In genomic region chr15:90866800-90867199, GRCh38 we compare ENCODE assay signal across 1 cellular context.
TF ChIP-seq lines count a peak whose summit lies in the region.

No MANE protein-coding gene starts in this region.

TF ChIP-seq in K562, 482 proteins besides CTCF, POLR2A, EP300 and RAD21:
- TF ChIP-seq NFIX (CRISPR knock-in tag; IDR thresholded peaks at IDR 0.05; ENCODE audit: low read depth) = no peak
- TF ChIP-seq HDGF (IDR thresholded peaks at IDR 0.05) = no peak
- TF ChIP-seq WHSC1 (IDR thresholded peaks at IDR 0.05; ENCODE audit: low read length) = no peak
- no peak for TF ChIP-seq ZC3H11A (IDR thresholded peaks at IDR 0.05; ENCODE audit: low read depth, low read length)
- TF ChIP-seq LARP7 (IDR thresholded peaks at IDR 0.05) = no peak
- no peak for TF ChIP-seq RFX5 (IDR thresholded peaks at IDR 0.05; ENCODE audit: low read depth, low read length)
- TF ChIP-seq PRDM10 (IDR thresholded peaks at IDR 0.05; ENCODE audit: partially characterized antibody) = peak; percentile 50
- TF ChIP-seq TAF7 (tag; IDR thresholded peaks at IDR 0.05) = no peak
- no peak for TF ChIP-seq ZNF766 (CRISPR knock-in tag; conservative IDR thresholded peaks at IDR 0.05)
- no peak for TF ChIP-seq ZNF354B (CRISPR knock-in tag; IDR thresholded peaks at IDR 0.05)
- no peak for TF ChIP-seq ESRRA (IDR thresholded peaks at IDR 0.05; ENCODE audit: borderline replicate concordance, low read depth)
- no peak for TF ChIP-seq PHF20 (IDR thresholded peaks at IDR 0.05; ENCODE audit: partially characterized antibody)
- no peak for TF ChIP-seq TOE1 (IDR thresholded peaks at IDR 0.05; ENCODE audit: borderline replicate concordance)
- TF ChIP-seq TOE1 (CRISPR knock-in tag; IDR thresholded peaks at IDR 0.05; ENCODE audit: borderline replicate concordance, low read depth) = no peak
- no peak for TF ChIP-seq BRCA1 (IDR thresholded peaks at IDR 0.05)
- TF ChIP-seq BRCA1 (CRISPR knock-in tag; IDR thresholded peaks at IDR 0.05) = no peak
- peak; percentile 68 for TF ChIP-seq PKNOX1 (IDR thresholded peaks at IDR 0.05)
